ENCODE assay signal across 8 cellular contexts in genomic region chr5:103259705-103260355, GRCh38. TPM values are rescaled to one million over a fixed set of nuclear protein-coding genes. Genes with fewer than 3 reads are reported as not detected.
DNase-seq lines count a peak whose midpoint lies in the region; FAIRE-seq and TF ChIP-seq lines count a peak whose summit lies in the region.

No MANE protein-coding gene starts in this region.

- peaks cover 6% of the 10 kb centered on the region for H3K27me3 Mint-ChIP-seq in brain

- H3K4me3 Mint-ChIP-seq in brain: peak overlapping the region; percentile 96 to 99 (median 96)

- peaks cover 63% of the 10 kb centered on the region for H3K4me1 Mint-ChIP-seq in brain

- peaks cover 1% of the 10 kb centered on the region for H3K36me3 Mint-ChIP-seq in brain

- DNase-seq in stimulated activated naive CD4-positive, alpha-beta T cell (lab: John Stamatoyannopoulos, UW): peak in 4 of 6 experiments; percentile 4 to 32 (median 21)
- DNase-seq in stimulated activated naive CD4-positive, alpha-beta T cell treated with Interleukin-2 at 50 U/mL for 16 hours (lab: John Stamatoyannopoulos, UW): no peak
- DNase-seq in NCI-H69 (lab: John Stamatoyannopoulos, UW) (peak; percentile 82), NCI-H226 (no peak), germinal center (ENCODE audit: low spot score) (no peak)
- peak; percentile 2 for DNase-seq in stimulated activated CD8-positive, alpha-beta memory T cell treated with anti-CD3 and anti-CD28 coated beads, Interleukin-15, amount 100 ng/mL, for 24 hours (ENCODE audit: low read depth)

- peak overlapping the region; percentile 86 to 96 (median 91) for H3K27ac Mint-ChIP-seq in brain

- no peak for TF ChIP-seq CTCF in brain (conservative IDR thresholded peaks at IDR 0.05)

- H3K9me3 Mint-ChIP-seq in brain: no peaks in the 10 kb centered on the region

- peak; percentile 9 for FAIRE-seq in islet of Langerhans (lab: Jason Lieb, UNC)

RNA-seq across cellular contexts. Expression of gene MACIR, which starts 1.3 kb away (rescaled TPM):
- polyA plus RNA-seq in brain (ENCODE audit: insufficient read depth, low read depth, low replicate concordance): 8.6 TPM

Comparison
In these comparisons a context has a peak if more than half of its experiments do, and no peak if none do; other contexts are left out.
1. DNase-seq: peak in stimulated activated naive CD4-positive, alpha-beta T cell (4 of 6), NCI-H69 (single experiment) and stimulated activated CD8-positive, alpha-beta memory T cell treated with anti-CD3 and anti-CD28 coated beads, Interleukin-15, amount 100 ng/mL, for 24 hours (single experiment); none in stimulated activated naive CD4-positive, alpha-beta T cell treated with Interleukin-2 at 50 U/mL for 16 hours (single experiment), NCI-H226 (single experiment) and germinal center (single experiment).